In the genomic region with DNA sequence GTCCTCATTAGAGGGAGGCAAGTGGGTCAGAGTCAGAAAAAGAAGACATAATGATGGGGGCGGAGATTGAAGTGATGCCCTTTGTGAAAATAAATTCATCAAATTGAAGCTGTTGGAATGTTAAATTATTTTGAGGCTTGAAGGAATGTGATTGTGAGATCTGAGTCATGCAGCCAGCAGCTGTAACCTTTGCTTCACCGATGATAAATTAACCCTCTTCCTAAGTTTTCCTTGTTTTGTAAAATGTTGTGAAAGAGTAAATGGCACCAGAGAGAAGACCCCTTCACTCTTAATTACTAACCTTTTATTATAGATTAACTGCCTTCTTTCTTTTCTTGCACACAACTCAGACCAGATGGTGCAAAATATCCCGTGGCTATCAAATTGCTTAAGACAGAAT, we compare ENCODE assay signal across 29 cellular contexts. TPM values are rescaled to one million over a fixed set of nuclear protein-coding genes. Genes with fewer than 3 reads are reported as not detected.
DNase-seq lines count a peak whose midpoint lies in the region; ATAC-seq and TF ChIP-seq lines count a peak whose summit lies in the region.
"Had no signal": no experiment of that assay in that cellular context is flagged by ENCODE, and none has a peak within 500 bp of the region (broad histone marks: within the 10 kb centered on the region; RNA-seq: fewer than 3 reads in every experiment).

No MANE protein-coding gene starts in this region.

- CTCF ChIA-PET in Caco-2 (lab: Charles Lee) = interaction anchor here (1.1 kb wide), 1 partner anchor 28 kb away, joined by 4 read pairs; no protein-coding TSS in a partner anchor

- no peak overlapping the region for H2BK15ac ChIP-seq in neuronal stem cell (ENCODE audit: low read length)

- H3K4me1 Mint-ChIP-seq in Caco-2 (ENCODE audit: low read depth, unreplicated experiment) = peaks cover 20% of the 10 kb centered on the region
- H3K4me1 Mint-ChIP-seq: activated CD4-positive, alpha-beta T cell treated with anti-CD3 and anti-CD28 coated beads, Interleukin-2, amount 10 ng/mL, durations not matched to agents 24 days and 14 days; activated naive CD8-positive, alpha-beta T cell treated with anti-CD3 and anti-CD28 coated beads, Interleukin-2, amount 50 U/mL, for 24 hours had no signal

- no peak overlapping the region for H3K23ac ChIP-seq in neuronal stem cell (ENCODE audit: low read depth, low read length, poor library complexity)

- H3K4me2 ChIP-seq in neuronal stem cell (ENCODE audit: insufficient read depth, low read length, poor library complexity, severe bottlenecking) = no peak overlapping the region

- H3K4me1 ChIP-seq in Caco-2 = peaks cover 35% of the 10 kb centered on the region
- H3K4me1 ChIP-seq in neuronal stem cell (ENCODE audit: control insufficient read depth in 2 of 2, insufficient read depth in 1 of 2, low read depth in 1 of 2, low read length in 2 of 2) = no peaks in the 10 kb centered on the region
- H3K4me1 ChIP-seq: gastroesophageal sphincter had no signal

- POLR2A ChIA-PET in Caco-2 (lab: Charles Lee) = no interaction called here

- H3K36me3 Mint-ChIP-seq in Caco-2 (ENCODE audit: insufficient read depth, unreplicated experiment) = peaks cover 16% of the 10 kb centered on the region

- H3K79me1 ChIP-seq in neuronal stem cell (ENCODE audit: low read depth, low read length) = no peaks in the 10 kb centered on the region

- H3K18ac ChIP-seq in neuronal stem cell (ENCODE audit: low read length) = no peak overlapping the region

- no TSS peak for BruUV-seq in Caco-2 (replicated peaks; lab: Mats Ljungman, UMichigan)

- no peak for DNase-seq in Caco-2
- peak; percentile 61 for DNase-seq in M059J (ENCODE audit: low read depth)
- peak; percentile 36 for DNase-seq in choroid plexus epithelial cell (ENCODE audit: low read depth)
- DNase-seq in left kidney (ENCODE audit: low read depth, low spot score) = peak; percentile 13
- no peak for DNase-seq in C1 segment of cervical spinal cord (lab: John Stamatoyannopoulos, UW)
- no peak for DNase-seq in neuronal stem cell (ENCODE audit: low spot score)
- DNase-seq: activated CD4-positive, alpha-beta T cell treated with anti-CD3 and anti-CD28 coated beads, Interleukin-2, amount 10 ng/mL, durations not matched to agents 24 days and 14 days; activated CD8-positive, alpha-beta memory T cell treated with anti-CD3 and anti-CD28 coated beads, Interleukin-2, amount 50 U/mL, for 4 hours; activated naive CD8-positive, alpha-beta T cell treated with anti-CD3 and anti-CD28 coated beads, Interleukin-2, amount 50 U/mL, for 24 hours; AML-193; COR-L47; HFFc6; left colon; NCI-H1417; NCI-H526; nephron progenitor cell; SHP77 treated with DMSO at 0.1 percent for 48 hours; stimulated activated CD4-positive, alpha-beta T cell treated with anti-CD3 and anti-CD28 coated beads, Interleukin-2, amount 100 ng/mL, for 24 hours; stimulated activated naive CD4-positive, alpha-beta T cell treated with Interleukin-2 at 50 U/mL for 16 hours had no signal

- H3K27ac Mint-ChIP-seq in Caco-2 (ENCODE audit: unreplicated experiment) = peak overlapping the region; percentile 45
- H3K27ac Mint-ChIP-seq: activated CD4-positive, alpha-beta T cell treated with anti-CD3 and anti-CD28 coated beads, Interleukin-2, amount 10 ng/mL, durations not matched to agents 24 days and 14 days; activated naive CD8-positive, alpha-beta T cell treated with anti-CD3 and anti-CD28 coated beads, Interleukin-2, amount 50 U/mL, for 24 hours; activated T-helper 2 cell treated with anti-CD3 and anti-CD28 coated beads, Interferon-gamma antibody, Interleukin-2, Interleukin-4, amounts not matched to agents 10 μg/mL and 5 μg/mL and 100 μg/mL, durations not matched to agents 14 hours and 24 hours and 36 hours; dendritic cell treated with granulocyte-macrophage colony-stimulating factor and Interleukin-4, amounts not matched to agents 40 ng/mL and 50 ng/mL, for 4 days; HFFc6; nephron progenitor cell; progenitor cell of endocrine pancreas; T-helper 1 cell treated with Interleukin-12 subunit alpha and Interleukin-12 subunit beta and Interleukin-4 antibody, amounts not matched to agents 30 μg/mL and 1 μg/mL, for 36 hours had no signal

- no peak overlapping the region for H4K91ac ChIP-seq in neuronal stem cell (ENCODE audit: low read depth, low read length, poor library complexity)

- intact Hi-C loops in Caco-2 (cut with micrococcal nuclease; ENCODE audit: unreplicated experiment) = loop anchor here (10.0 kb wide), 1 partner anchor 616 kb away; the partner anchor contains the start of gene TBL1X

- no peak overlapping the region for H2AFZ ChIP-seq in neuronal stem cell (ENCODE audit: low read length)

- ATAC-seq in GM18519 (IDR thresholded peaks at IDR 0.05; ENCODE audit: low FRiP score, unreplicated experiment) (no peak), GM21526 (IDR thresholded peaks at IDR 0.05; ENCODE audit: low FRiP score, unreplicated experiment) (no peak)
- ATAC-seq: activated naive CD8-positive, alpha-beta T cell treated with anti-CD3 and anti-CD28 coated beads, Interleukin-2, amount 50 U/mL, for 24 hours; gastroesophageal sphincter had no signal

- no peak overlapping the region for H2AK5ac ChIP-seq in neuronal stem cell (ENCODE audit: low read depth, low read length)

- H3K27me3 Mint-ChIP-seq in Caco-2 (ENCODE audit: insufficient read depth, unreplicated experiment) = no peaks in the 10 kb centered on the region
- H3K27me3 Mint-ChIP-seq: progenitor cell of endocrine pancreas had no signal

- H2BK12ac ChIP-seq in neuronal stem cell (ENCODE audit: low read length) = no peak overlapping the region

- H2BK5ac ChIP-seq in neuronal stem cell (ENCODE audit: low read length) = no peak overlapping the region

- H3K4me3 ChIP-seq in Caco-2 (ENCODE audit: low read depth, low read length) (no peak overlapping the region), choroid plexus epithelial cell (ENCODE audit: low read depth, low read length) (no peak overlapping the region), neuronal stem cell (ENCODE audit: low read length in 2 of 2) (no peak overlapping the region)
- H3K4me3 ChIP-seq: gastroesophageal sphincter, skin epidermis had no signal

- H2BK120ac ChIP-seq in neuronal stem cell (ENCODE audit: low read depth, low read length) = no peak overlapping the region

- peak overlapping the region; percentile 52 for H3K4me3 Mint-ChIP-seq in Caco-2 (ENCODE audit: unreplicated experiment)
- H3K4me3 Mint-ChIP-seq: activated CD4-positive, alpha-beta T cell treated with anti-CD3 and anti-CD28 coated beads, Interleukin-2, amount 10 ng/mL, durations not matched to agents 24 days and 14 days; activated naive CD8-positive, alpha-beta T cell treated with anti-CD3 and anti-CD28 coated beads, Interleukin-2, amount 50 U/mL, for 24 hours; dendritic cell treated with granulocyte-macrophage colony-stimulating factor and Interleukin-4, amounts not matched to agents 40 ng/mL and 50 ng/mL, for 4 days; HFFc6; nephron progenitor cell; T-helper 1 cell treated with Interleukin-12 subunit alpha and Interleukin-12 subunit beta and Interleukin-4 antibody, amounts not matched to agents 30 μg/mL and 1 μg/mL, for 36 hours had no signal

- H3K4ac ChIP-seq in neuronal stem cell (ENCODE audit: low read length) = no peak overlapping the region

- no peak overlapping the region for H4K8ac ChIP-seq in neuronal stem cell (ENCODE audit: low read depth, low read length)

- no peaks in the 10 kb centered on the region for H3K9me3 ChIP-seq in Caco-2
- H3K9me3 ChIP-seq in neuronal stem cell (replicated peaks in 1 of 2; ENCODE audit: control insufficient read depth in 2 of 2, insufficient read depth in 1 of 2, low read depth in 1 of 2, low read length in 2 of 2) = no peaks in the 10 kb centered on the region
- H3K9me3 ChIP-seq: gastroesophageal sphincter had no signal

- no peaks in the 10 kb centered on the region for H3K9me3 Mint-ChIP-seq in Caco-2 (ENCODE audit: unreplicated experiment)
- H3K9me3 Mint-ChIP-seq: activated CD4-positive, alpha-beta T cell treated with anti-CD3 and anti-CD28 coated beads, Interleukin-2, amount 10 ng/mL, durations not matched to agents 24 days and 14 days; activated naive CD8-positive, alpha-beta T cell treated with anti-CD3 and anti-CD28 coated beads, Interleukin-2, amount 50 U/mL, for 24 hours; activated T-helper 2 cell treated with anti-CD3 and anti-CD28 coated beads, Interferon-gamma antibody, Interleukin-2, Interleukin-4, amounts not matched to agents 10 μg/mL and 5 μg/mL and 100 μg/mL, durations not matched to agents 14 hours and 24 hours and 36 hours; dendritic cell treated with granulocyte-macrophage colony-stimulating factor and Interleukin-4, amounts not matched to agents 40 ng/mL and 50 ng/mL, for 4 days; HFFc6; T-helper 1 cell treated with Interleukin-12 subunit alpha and Interleukin-12 subunit beta and Interleukin-4 antibody, amounts not matched to agents 30 μg/mL and 1 μg/mL, for 36 hours had no signal

- H3K9ac ChIP-seq in neuronal stem cell (ENCODE audit: low read depth, low read length, poor library complexity) = no peak overlapping the region

- no CpG with 5 or more reads among the region's 3 CpGs for WGBS in neuronal stem cell (ENCODE audit: extremely low coverage in 2 of 2, insufficient read length in 2 of 2, insufficient replicate concordance in 1 of 2), 2 donors

- H3K14ac ChIP-seq in neuronal stem cell (ENCODE audit: low read length) = no peak overlapping the region

- H3K27ac ChIP-seq in neuronal stem cell (replicated peaks; ENCODE audit: low read length) = no peak overlapping the region
- H3K27ac ChIP-seq: gastroesophageal sphincter, skin epidermis had no signal

- no peaks in the 10 kb centered on the region for H3K27me3 ChIP-seq in Caco-2 (replicated peaks; ENCODE audit: control insufficient read depth, insufficient read depth, low read length)
- no peaks in the 10 kb centered on the region for H3K27me3 ChIP-seq in neuronal stem cell (ENCODE audit: control insufficient read depth in 3 of 3, insufficient read depth in 3 of 3, low read depth in 1 of 3, low read length in 3 of 3)
- H3K27me3 ChIP-seq: gastroesophageal sphincter had no signal

- TF ChIP-seq CTCF in Caco-2 (IDR thresholded peaks at IDR 0.05; ENCODE audit: insufficient read depth in 1 of 2, low read depth in 1 of 2, low read length in 1 of 2, severe bottlenecking in 1 of 2, unreplicated experiment in 1 of 2) = no peak
- no peak for TF ChIP-seq CTCF in choroid plexus epithelial cell (conservative IDR thresholded peaks at IDR 0.05; ENCODE audit: low read depth, low read length)

- H3K36me3 ChIP-seq in Caco-2 (ENCODE audit: control insufficient read depth, insufficient read depth, low read length) (no peaks in the 10 kb centered on the region), neuronal stem cell (replicated peaks in 1 of 2; ENCODE audit: control insufficient read depth in 2 of 2, insufficient read depth in 2 of 2, low read length in 2 of 2) (no peaks in the 10 kb centered on the region)
- H3K36me3 ChIP-seq: gastroesophageal sphincter had no signal

RNA-seq across cellular contexts. Expression of gene FAM9A, which starts 47.7 kb away (rescaled TPM):
- not detected in 2 replicates for total RNA-seq in Caco-2 (2022)
- not detected in 2 replicates for total RNA-seq in M059J (2014; rRNA removed; shearing (Covaris generic))
- polyA plus RNA-seq in neuronal stem cell (2013, experiment 1 of 2) = not detected
- not detected for polyA plus RNA-seq in neuronal stem cell (2013, experiment 2 of 2)
- total RNA-seq: activated CD4-positive, alpha-beta T cell treated with anti-CD3 and anti-CD28 coated beads, Interleukin-2, amount 10 ng/mL, durations not matched to agents 24 days and 14 days; activated T-helper 2 cell treated with anti-CD3 and anti-CD28 coated beads, Interferon-gamma antibody, Interleukin-2, Interleukin-4, amounts not matched to agents 10 μg/mL and 5 μg/mL and 100 μg/mL, durations not matched to agents 14 hours and 24 hours and 36 hours; gastroesophageal sphincter; HFFc6; left colon; MCF 10A; progenitor cell of endocrine pancreas had no signal
- polyA plus RNA-seq: thymus had no signal

Comparison
In these comparisons a context has a peak if more than half of its experiments do, and no peak if none do; other contexts are left out.
1. DNase-seq: peak in M059J (single experiment), choroid plexus epithelial cell (single experiment) and left kidney (single experiment); none in Caco-2 (0 of 2), C1 segment of cervical spinal cord (0 of 14) and neuronal stem cell (single experiment).